1 cellular context compared by ENCODE assay signal in genomic region chr13:111845621-111846351, GRCh38.
TF ChIP-seq lines count a peak whose summit lies in the region.

No MANE protein-coding gene starts in this region.

TF ChIP-seq in HepG2, 621 proteins besides CTCF, POLR2A, EP300 and RAD21 (continued from another document):
- TF ChIP-seq RFX3 (CRISPR knock-in tag; IDR thresholded peaks at IDR 0.05) (no peak), MAZ (IDR thresholded peaks at IDR 0.05; ENCODE audit: borderline replicate concordance, low read depth, low read length) (no peak), MAZ (CRISPR knock-in tag; IDR thresholded peaks at IDR 0.05; ENCODE audit: low read depth) (no peak)
